ENCODE assay signal across 1 cellular context in the genomic region with DNA sequence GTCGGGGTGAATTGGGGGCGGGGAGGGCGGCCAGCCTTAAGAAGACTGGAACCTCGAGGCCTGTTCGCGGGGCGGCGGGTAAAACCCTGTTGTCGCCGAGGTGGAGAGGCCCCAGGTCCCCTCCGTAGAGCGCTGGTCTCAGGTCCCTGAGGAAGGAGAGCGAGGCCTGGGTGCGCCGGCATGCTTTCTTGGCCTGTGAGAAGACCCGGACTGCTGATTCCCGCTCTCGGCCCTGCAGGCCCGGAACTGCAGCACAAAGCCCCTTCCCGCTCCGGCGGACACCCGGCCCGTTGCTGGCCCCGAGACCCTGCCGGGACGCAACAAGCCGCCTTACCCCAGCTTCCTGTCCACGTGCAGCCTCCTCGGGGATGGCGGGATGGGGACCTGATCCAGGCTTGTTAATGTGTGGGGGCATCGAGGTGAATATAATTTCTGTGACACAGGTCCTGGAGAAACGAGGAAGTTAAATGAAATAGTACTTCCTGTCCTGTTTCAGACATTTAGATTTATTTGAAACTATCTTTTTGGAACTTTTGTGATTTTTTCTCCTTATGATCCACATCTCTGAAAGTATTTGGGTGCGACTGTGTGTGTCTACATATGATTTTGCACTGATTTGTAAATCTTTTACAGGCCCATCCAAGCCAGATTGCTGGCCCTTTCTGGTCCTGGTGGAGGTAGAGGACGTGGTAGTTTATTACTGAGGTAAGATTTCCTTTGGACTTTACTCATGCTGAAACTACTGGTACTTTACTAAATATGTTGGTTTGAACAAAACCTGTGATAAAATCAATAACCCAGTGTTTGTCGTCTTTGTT.
A peak's percentile ranks its signal among the peaks of the same experiment; 100 is the strongest.
TF ChIP-seq lines count a peak whose summit lies in the region.

No MANE protein-coding gene starts in this region.

TF ChIP-seq in HepG2, 621 proteins besides CTCF, POLR2A, EP300 and RAD21 (continued from another document and continues in another):
- TF ChIP-seq, protein P1, sequence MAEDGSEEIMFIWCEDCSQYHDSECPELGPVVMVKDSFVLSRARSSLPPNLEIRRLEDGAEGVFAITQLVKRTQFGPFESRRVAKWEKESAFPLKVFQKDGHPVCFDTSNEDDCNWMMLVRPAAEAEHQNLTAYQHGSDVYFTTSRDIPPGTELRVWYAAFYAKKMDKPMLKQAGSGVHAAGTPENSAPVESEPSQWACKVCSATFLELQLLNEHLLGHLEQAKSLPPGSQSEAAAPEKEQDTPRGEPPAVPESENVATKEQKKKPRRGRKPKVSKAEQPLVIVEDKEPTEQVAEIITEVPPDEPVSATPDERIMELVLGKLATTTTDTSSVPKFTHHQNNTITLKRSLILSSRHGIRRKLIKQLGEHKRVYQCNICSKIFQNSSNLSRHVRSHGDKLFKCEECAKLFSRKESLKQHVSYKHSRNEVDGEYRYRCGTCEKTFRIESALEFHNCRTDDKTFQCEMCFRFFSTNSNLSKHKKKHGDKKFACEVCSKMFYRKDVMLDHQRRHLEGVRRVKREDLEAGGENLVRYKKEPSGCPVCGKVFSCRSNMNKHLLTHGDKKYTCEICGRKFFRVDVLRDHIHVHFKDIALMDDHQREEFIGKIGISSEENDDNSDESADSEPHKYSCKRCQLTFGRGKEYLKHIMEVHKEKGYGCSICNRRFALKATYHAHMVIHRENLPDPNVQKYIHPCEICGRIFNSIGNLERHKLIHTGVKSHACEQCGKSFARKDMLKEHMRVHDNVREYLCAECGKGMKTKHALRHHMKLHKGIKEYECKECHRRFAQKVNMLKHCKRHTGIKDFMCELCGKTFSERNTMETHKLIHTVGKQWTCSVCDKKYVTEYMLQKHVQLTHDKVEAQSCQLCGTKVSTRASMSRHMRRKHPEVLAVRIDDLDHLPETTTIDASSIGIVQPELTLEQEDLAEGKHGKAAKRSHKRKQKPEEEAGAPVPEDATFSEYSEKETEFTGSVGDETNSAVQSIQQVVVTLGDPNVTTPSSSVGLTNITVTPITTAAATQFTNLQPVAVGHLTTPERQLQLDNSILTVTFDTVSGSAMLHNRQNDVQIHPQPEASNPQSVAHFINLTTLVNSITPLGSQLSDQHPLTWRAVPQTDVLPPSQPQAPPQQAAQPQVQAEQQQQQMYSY (CRISPR knock-in tag; IDR thresholded peaks at IDR 0.05) = peak; percentile 97
- TF ChIP-seq ZNF460 (CRISPR knock-in tag; IDR thresholded peaks at IDR 0.05; ENCODE audit: borderline replicate concordance) (no peak; the same call in 1 of the 2 replicates), HOXA3 (CRISPR knock-in tag; IDR thresholded peaks at IDR 0.05) (no peak), ZNF230 (CRISPR knock-in tag; IDR thresholded peaks at IDR 0.05) (peak; percentile 56; the same call in 1 of the 2 replicates), BRD4 (CRISPR knock-in tag; IDR thresholded peaks at IDR 0.05) (peak; percentile 89; the same call in 1 of the 2 replicates), ZNF567 (CRISPR knock-in tag; IDR thresholded peaks at IDR 0.05; ENCODE audit: borderline replicate concordance) (peak; percentile 20; the same call in 1 of the 2 replicates), ELF1 (CRISPR knock-in tag; IDR thresholded peaks at IDR 0.05) (peak; percentile 57; the same call in 1 of the 2 replicates), NCOA2 (CRISPR knock-in tag; IDR thresholded peaks at IDR 0.05) (no peak), SOX13 (IDR thresholded peaks at IDR 0.05) (no peak), SOX13 (CRISPR knock-in tag; conservative IDR thresholded peaks at IDR 0.05 in 1 of 2, IDR thresholded peaks at IDR 0.05 in 1 of 2) (no peak), ZNF234 (CRISPR knock-in tag; conservative IDR thresholded peaks at IDR 0.05) (0 out of 2 replicates have a peak, but pooled peaks have one; percentile 95), XRCC5 (optimal IDR thresholded peaks at IDR 0.05; ENCODE audit: low read length) (peak; percentile 16), SUZ12 (IDR thresholded peaks at IDR 0.05; ENCODE audit: low read depth, low read length) (no peak), HNF4G (IDR thresholded peaks at IDR 0.05; ENCODE audit: borderline replicate concordance, low read depth, low read length) (no peak), HNF4G (CRISPR knock-in tag; IDR thresholded peaks at IDR 0.05; ENCODE audit: borderline replicate concordance, low read depth) (peak; percentile 23), NFE2L2 (IDR thresholded peaks at IDR 0.05; ENCODE audit: low read length) (no peak), BORCS8-MEF2B (CRISPR knock-in tag; IDR thresholded peaks at IDR 0.05) (peak; percentile 91), HIVEP1 (CRISPR knock-in tag; IDR thresholded peaks at IDR 0.05) (peak; percentile 86; the same call in 1 of the 2 replicates), ZNF792 (CRISPR knock-in tag; IDR thresholded peaks at IDR 0.05) (no peak), ZNF335 (CRISPR knock-in tag; IDR thresholded peaks at IDR 0.05) (peak; percentile 57; the same call in 1 of the 2 replicates), HNRNPL (IDR thresholded peaks at IDR 0.05; ENCODE audit: low read depth, low read length) (peak; percentile 70; the same call in 1 of the 2 replicates), ZFX (CRISPR knock-in tag; IDR thresholded peaks at IDR 0.05; ENCODE audit: low read depth) (peak; percentile 97)
- TF ChIP-seq, protein P2, sequence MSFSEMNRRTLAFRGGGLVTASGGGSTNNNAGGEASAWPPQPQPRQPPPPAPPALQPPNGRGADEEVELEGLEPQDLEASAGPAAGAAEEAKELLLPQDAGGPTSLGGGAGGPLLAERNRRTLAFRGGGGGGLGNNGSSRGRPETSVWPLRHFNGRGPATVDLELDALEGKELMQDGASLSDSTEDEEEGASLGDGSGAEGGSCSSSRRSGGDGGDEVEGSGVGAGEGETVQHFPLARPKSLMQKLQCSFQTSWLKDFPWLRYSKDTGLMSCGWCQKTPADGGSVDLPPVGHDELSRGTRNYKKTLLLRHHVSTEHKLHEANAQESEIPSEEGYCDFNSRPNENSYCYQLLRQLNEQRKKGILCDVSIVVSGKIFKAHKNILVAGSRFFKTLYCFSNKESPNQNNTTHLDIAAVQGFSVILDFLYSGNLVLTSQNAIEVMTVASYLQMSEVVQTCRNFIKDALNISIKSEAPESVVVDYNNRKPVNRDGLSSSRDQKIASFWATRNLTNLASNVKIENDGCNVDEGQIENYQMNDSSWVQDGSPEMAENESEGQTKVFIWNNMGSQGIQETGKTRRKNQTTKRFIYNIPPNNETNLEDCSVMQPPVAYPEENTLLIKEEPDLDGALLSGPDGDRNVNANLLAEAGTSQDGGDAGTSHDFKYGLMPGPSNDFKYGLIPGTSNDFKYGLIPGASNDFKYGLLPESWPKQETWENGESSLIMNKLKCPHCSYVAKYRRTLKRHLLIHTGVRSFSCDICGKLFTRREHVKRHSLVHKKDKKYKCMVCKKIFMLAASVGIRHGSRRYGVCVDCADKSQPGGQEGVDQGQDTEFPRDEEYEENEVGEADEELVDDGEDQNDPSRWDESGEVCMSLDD (CRISPR knock-in tag; IDR thresholded peaks at IDR 0.05; ENCODE audit: borderline replicate concordance) = peak; percentile 12; the same call in 1 of the 2 replicates
- TF ChIP-seq, protein P3, sequence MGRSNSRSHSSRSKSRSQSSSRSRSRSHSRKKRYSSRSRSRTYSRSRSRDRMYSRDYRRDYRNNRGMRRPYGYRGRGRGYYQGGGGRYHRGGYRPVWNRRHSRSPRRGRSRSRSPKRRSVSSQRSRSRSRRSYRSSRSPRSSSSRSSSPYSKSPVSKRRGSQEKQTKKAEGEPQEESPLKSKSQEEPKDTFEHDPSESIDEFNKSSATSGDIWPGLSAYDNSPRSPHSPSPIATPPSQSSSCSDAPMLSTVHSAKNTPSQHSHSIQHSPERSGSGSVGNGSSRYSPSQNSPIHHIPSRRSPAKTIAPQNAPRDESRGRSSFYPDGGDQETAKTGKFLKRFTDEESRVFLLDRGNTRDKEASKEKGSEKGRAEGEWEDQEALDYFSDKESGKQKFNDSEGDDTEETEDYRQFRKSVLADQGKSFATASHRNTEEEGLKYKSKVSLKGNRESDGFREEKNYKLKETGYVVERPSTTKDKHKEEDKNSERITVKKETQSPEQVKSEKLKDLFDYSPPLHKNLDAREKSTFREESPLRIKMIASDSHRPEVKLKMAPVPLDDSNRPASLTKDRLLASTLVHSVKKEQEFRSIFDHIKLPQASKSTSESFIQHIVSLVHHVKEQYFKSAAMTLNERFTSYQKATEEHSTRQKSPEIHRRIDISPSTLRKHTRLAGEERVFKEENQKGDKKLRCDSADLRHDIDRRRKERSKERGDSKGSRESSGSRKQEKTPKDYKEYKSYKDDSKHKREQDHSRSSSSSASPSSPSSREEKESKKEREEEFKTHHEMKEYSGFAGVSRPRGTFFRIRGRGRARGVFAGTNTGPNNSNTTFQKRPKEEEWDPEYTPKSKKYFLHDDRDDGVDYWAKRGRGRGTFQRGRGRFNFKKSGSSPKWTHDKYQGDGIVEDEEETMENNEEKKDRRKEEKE (IDR thresholded peaks at IDR 0.05) = no peak
- TF ChIP-seq, protein P4, sequence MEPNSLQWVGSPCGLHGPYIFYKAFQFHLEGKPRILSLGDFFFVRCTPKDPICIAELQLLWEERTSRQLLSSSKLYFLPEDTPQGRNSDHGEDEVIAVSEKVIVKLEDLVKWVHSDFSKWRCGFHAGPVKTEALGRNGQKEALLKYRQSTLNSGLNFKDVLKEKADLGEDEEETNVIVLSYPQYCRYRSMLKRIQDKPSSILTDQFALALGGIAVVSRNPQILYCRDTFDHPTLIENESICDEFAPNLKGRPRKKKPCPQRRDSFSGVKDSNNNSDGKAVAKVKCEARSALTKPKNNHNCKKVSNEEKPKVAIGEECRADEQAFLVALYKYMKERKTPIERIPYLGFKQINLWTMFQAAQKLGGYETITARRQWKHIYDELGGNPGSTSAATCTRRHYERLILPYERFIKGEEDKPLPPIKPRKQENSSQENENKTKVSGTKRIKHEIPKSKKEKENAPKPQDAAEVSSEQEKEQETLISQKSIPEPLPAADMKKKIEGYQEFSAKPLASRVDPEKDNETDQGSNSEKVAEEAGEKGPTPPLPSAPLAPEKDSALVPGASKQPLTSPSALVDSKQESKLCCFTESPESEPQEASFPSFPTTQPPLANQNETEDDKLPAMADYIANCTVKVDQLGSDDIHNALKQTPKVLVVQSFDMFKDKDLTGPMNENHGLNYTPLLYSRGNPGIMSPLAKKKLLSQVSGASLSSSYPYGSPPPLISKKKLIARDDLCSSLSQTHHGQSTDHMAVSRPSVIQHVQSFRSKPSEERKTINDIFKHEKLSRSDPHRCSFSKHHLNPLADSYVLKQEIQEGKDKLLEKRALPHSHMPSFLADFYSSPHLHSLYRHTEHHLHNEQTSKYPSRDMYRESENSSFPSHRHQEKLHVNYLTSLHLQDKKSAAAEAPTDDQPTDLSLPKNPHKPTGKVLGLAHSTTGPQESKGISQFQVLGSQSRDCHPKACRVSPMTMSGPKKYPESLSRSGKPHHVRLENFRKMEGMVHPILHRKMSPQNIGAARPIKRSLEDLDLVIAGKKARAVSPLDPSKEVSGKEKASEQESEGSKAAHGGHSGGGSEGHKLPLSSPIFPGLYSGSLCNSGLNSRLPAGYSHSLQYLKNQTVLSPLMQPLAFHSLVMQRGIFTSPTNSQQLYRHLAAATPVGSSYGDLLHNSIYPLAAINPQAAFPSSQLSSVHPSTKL (CRISPR knock-in tag; IDR thresholded peaks at IDR 0.05) = no peak
- TF ChIP-seq, protein P5, sequence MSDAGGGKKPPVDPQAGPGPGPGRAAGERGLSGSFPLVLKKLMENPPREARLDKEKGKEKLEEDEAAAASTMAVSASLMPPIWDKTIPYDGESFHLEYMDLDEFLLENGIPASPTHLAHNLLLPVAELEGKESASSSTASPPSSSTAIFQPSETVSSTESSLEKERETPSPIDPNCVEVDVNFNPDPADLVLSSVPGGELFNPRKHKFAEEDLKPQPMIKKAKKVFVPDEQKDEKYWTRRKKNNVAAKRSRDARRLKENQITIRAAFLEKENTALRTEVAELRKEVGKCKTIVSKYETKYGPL (CRISPR knock-in tag; IDR thresholded peaks at IDR 0.05) = 0 out of 2 replicates have a peak, but pooled peaks have one; percentile 17
- TF ChIP-seq, protein P6, sequence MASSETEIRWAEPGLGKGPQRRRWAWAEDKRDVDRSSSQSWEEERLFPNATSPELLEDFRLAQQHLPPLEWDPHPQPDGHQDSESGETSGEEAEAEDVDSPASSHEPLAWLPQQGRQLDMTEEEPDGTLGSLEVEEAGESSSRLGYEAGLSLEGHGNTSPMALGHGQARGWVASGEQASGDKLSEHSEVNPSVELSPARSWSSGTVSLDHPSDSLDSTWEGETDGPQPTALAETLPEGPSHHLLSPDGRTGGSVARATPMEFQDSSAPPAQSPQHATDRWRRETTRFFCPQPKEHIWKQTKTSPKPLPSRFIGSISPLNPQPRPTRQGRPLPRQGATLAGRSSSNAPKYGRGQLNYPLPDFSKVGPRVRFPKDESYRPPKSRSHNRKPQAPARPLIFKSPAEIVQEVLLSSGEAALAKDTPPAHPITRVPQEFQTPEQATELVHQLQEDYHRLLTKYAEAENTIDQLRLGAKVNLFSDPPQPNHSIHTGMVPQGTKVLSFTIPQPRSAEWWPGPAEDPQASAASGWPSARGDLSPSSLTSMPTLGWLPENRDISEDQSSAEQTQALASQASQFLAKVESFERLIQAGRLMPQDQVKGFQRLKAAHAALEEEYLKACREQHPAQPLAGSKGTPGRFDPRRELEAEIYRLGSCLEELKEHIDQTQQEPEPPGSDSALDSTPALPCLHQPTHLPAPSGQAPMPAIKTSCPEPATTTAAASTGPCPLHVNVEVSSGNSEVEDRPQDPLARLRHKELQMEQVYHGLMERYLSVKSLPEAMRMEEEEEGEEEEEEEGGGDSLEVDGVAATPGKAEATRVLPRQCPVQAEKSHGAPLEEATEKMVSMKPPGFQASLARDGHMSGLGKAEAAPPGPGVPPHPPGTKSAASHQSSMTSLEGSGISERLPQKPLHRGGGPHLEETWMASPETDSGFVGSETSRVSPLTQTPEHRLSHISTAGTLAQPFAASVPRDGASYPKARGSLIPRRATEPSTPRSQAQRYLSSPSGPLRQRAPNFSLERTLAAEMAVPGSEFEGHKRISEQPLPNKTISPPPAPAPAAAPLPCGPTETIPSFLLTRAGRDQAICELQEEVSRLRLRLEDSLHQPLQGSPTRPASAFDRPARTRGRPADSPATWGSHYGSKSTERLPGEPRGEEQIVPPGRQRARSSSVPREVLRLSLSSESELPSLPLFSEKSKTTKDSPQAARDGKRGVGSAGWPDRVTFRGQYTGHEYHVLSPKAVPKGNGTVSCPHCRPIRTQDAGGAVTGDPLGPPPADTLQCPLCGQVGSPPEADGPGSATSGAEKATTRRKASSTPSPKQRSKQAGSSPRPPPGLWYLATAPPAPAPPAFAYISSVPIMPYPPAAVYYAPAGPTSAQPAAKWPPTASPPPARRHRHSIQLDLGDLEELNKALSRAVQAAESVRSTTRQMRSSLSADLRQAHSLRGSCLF (CRISPR knock-in tag; IDR thresholded peaks at IDR 0.05; ENCODE audit: borderline replicate concordance) = peak; percentile 19; the same call in 1 of the 2 replicates
- TF ChIP-seq, protein P7, sequence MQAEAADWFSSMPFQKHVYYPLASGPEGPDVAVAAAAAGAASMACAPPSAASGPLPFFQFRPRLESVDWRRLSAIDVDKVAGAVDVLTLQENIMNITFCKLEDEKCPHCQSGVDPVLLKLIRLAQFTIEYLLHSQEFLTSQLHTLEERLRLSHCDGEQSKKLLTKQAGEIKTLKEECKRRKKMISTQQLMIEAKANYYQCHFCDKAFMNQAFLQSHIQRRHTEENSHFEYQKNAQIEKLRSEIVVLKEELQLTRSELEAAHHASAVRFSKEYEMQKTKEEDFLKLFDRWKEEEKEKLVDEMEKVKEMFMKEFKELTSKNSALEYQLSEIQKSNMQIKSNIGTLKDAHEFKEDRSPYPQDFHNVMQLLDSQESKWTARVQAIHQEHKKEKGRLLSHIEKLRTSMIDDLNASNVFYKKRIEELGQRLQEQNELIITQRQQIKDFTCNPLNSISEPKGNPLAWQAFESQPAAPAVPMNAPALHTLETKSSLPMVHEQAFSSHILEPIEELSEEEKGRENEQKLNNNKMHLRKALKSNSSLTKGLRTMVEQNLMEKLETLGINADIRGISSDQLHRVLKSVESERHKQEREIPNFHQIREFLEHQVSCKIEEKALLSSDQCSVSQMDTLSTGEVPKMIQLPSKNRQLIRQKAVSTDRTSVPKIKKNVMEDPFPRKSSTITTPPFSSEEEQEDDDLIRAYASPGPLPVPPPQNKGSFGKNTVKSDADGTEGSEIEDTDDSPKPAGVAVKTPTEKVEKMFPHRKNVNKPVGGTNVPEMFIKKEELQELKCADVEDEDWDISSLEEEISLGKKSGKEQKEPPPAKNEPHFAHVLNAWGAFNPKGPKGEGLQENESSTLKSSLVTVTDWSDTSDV (CRISPR knock-in tag; IDR thresholded peaks at IDR 0.05) = peak; percentile 97
